Comparison of ENCODE assay signal across 24 cellular contexts in genomic region chr1:39839651-39840050, GRCh38. TPM values are rescaled to one million over a fixed set of nuclear protein-coding genes. Genes with fewer than 3 reads are reported as not detected.
"Had no signal": no experiment of that assay in that cellular context is flagged by ENCODE, and none has a peak within 500 bp of the region (broad histone marks: within the 10 kb centered on the region; RNA-seq: fewer than 3 reads in every experiment).

No MANE protein-coding gene starts in this region.

- H3K4me3 Mint-ChIP-seq: naive B cell; natural killer cell treated with Interleukin-12 subunit alpha and Interleukin-12 subunit beta and Interleukin-15 and Interleukin-18, amount 100 ng/mL, for 72 hours; neural progenitor cell; stimulated activated memory B cell treated with anti-CD40 and anti-IgM and Interleukin-4, amounts not matched to agents 10 μg/mL and 1 μg/mL and 100 μg/mL, for 72 hours had no signal

- H3K9me3 Mint-ChIP-seq: naive B cell; natural killer cell treated with Interleukin-12 subunit alpha and Interleukin-12 subunit beta and Interleukin-15 and Interleukin-18, amount 100 ng/mL, for 72 hours; neural progenitor cell; stimulated activated memory B cell treated with anti-CD40 and anti-IgM and Interleukin-4, amounts not matched to agents 10 μg/mL and 1 μg/mL and 100 μg/mL, for 72 hours had no signal

- H3K27me3 Mint-ChIP-seq: naive B cell; natural killer cell treated with Interleukin-12 subunit alpha and Interleukin-12 subunit beta and Interleukin-15 and Interleukin-18, amount 100 ng/mL, for 72 hours; stimulated activated memory B cell treated with anti-CD40 and anti-IgM and Interleukin-4, amounts not matched to agents 10 μg/mL and 1 μg/mL and 100 μg/mL, for 72 hours had no signal

- H3K27ac Mint-ChIP-seq: naive B cell; natural killer cell treated with Interleukin-12 subunit alpha and Interleukin-12 subunit beta and Interleukin-15 and Interleukin-18, amount 100 ng/mL, for 72 hours; neural progenitor cell; stimulated activated memory B cell treated with anti-CD40 and anti-IgM and Interleukin-4, amounts not matched to agents 10 μg/mL and 1 μg/mL and 100 μg/mL, for 72 hours had no signal

- DNase-seq: central memory CD4-positive, alpha-beta T cell; dorsolateral prefrontal cortex; effector CD4-positive, alpha-beta T cell; foreskin fibroblast; gastrocnemius medialis; head of caudate nucleus; hippocampal formation; left cardiac atrium; left lung; mucosa of descending colon; naive B cell; stimulated activated CD4-positive, alpha-beta T cell treated with anti-CD3 and anti-CD28 coated beads, Interleukin-2, amount 100 ng/mL, for 24 hours; stimulated activated CD4-positive, alpha-beta T cell treated with anti-CD3 and anti-CD28 coated beads, Interleukin-4, amount 100 ng/mL, for 4 hours; stimulated activated naive CD8-positive, alpha-beta T cell treated with anti-CD3 and anti-CD28 coated beads, Interleukin-15, Interleukin-2, amounts not matched to agents 100 U/mL and 50 U/mL, for 24 hours; substantia nigra; testis; tibial artery had no signal

- H3K27ac ChIP-seq: dorsolateral prefrontal cortex, gastrocnemius medialis, left lung, neural progenitor cell, parathyroid adenoma, right atrium auricular region, testis, tibial artery had no signal

- ATAC-seq: gastrocnemius medialis; left cardiac atrium; left lung; mucosa of descending colon; natural killer cell treated with Interleukin-12 subunit alpha and Interleukin-12 subunit beta and Interleukin-15 and Interleukin-18, amount 100 ng/mL, for 72 hours; sciatic nerve; stimulated activated memory B cell treated with anti-CD40 and anti-IgM and Interleukin-4, amounts not matched to agents 10 μg/mL and 1 μg/mL and 100 μg/mL, for 72 hours; stimulated activated naive CD8-positive, alpha-beta T cell treated with anti-CD3 and anti-CD28 coated beads, Interleukin-15, Interleukin-2, amounts not matched to agents 100 U/mL and 50 U/mL, for 24 hours had no signal

RNA-seq across cellular contexts. Expression of gene BMP8B, which starts 51.0 kb away (rescaled TPM):
- total RNA-seq: glomerular endothelial cell had no signal
